ENCODE assay signal across 23 cellular contexts in the genomic region with DNA sequence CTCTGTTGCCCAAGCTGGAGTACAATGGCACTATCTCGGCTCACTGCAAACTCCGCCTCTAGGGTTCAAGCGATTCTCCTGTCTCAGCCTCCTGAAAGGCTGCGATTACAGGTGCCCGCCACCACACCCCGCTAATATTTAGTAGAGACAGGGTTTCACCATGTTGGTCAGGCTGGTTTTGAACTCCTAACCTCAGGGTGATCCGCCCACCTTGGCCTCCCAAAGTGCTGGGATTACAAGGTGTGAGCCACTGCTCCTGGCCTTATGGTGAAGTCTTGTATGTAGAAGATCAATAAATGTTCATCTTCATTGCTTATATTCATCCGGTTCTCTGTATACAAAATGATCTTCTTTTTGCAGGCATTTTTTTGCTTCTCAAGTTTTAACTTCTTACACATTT. TPM values are rescaled to one million over a fixed set of nuclear protein-coding genes. Genes with fewer than 3 reads are reported as not detected.
DNase-seq lines count a peak whose midpoint lies in the region; ATAC-seq lines count a peak whose summit lies in the region.
"Had no signal": no experiment of that assay in that cellular context is flagged by ENCODE, and none has a peak within 500 bp of the region (broad histone marks: within the 10 kb centered on the region; RNA-seq: fewer than 3 reads in every experiment).

No MANE protein-coding gene starts in this region.

- no peak for DNase-seq in activated naive CD4-positive, alpha-beta T cell treated with Interleukin-2 at 50 U/mL for 16 hours
- DNase-seq in SJSA1 (ENCODE audit: low read depth in 1 of 2, low spot score in 2 of 2) (peak; percentile 74 to 91), germinal center (ENCODE audit: low spot score) (no peak)
- DNase-seq: ACHN; BE2C; C1 segment of cervical spinal cord; CD4-positive, alpha-beta memory T cell; CD4-positive, CD25-positive, alpha-beta regulatory T cell; CD8-positive, alpha-beta memory T cell; COR-L47; DMS 273 treated with DMSO at 0.1 percent for 48 hours; DMS153; DMS53; DMS79; DND-41; EL; GDM1 had no signal

- no peaks in the 10 kb centered on the region; the same call in 1 of the 2 replicates for H3K9me3 ChIP-seq in SJSA1 (replicated peaks)
- H3K9me3 ChIP-seq: BE2C, BLaER1 had no signal

- no peak for ATAC-seq in GM21723 (IDR thresholded peaks at IDR 0.05; ENCODE audit: unreplicated experiment)
- ATAC-seq: GM12878 had no signal

- no peaks in the 10 kb centered on the region for H3K9me3 Mint-ChIP-seq in activated naive CD4-positive, alpha-beta T cell treated with anti-CD3 and anti-CD28 coated beads, Interleukin-2, amount 50 U/mL, for 24 hours
- H3K9me3 Mint-ChIP-seq: CD14-positive monocyte; CD4-positive, alpha-beta memory T cell; CD4-positive, CD25-positive, alpha-beta regulatory T cell; CD8-positive, alpha-beta memory T cell had no signal

- no peaks in the 10 kb centered on the region for H3K4me1 Mint-ChIP-seq in activated naive CD4-positive, alpha-beta T cell treated with anti-CD3 and anti-CD28 coated beads, Interleukin-2, amount 50 U/mL, for 24 hours
- H3K4me1 Mint-ChIP-seq: CD14-positive monocyte; CD4-positive, alpha-beta memory T cell; CD8-positive, alpha-beta memory T cell had no signal

- no peaks in the 10 kb centered on the region for H3K36me3 ChIP-seq in SJSA1
- H3K36me3 ChIP-seq: BE2C had no signal

- no peak overlapping the region for H3K4me3 ChIP-seq in SJSA1
- H3K4me3 ChIP-seq: BLaER1, GM12878 had no signal

- no peaks in the 10 kb centered on the region for H3K4me1 ChIP-seq in SJSA1 (replicated peaks)
- H3K4me1 ChIP-seq: BE2C, BLaER1 had no signal

- peak overlapping the region; percentile 8 for H3K27ac Mint-ChIP-seq in activated naive CD4-positive, alpha-beta T cell treated with anti-CD3 and anti-CD28 coated beads, Interleukin-2, amount 50 U/mL, for 24 hours
- H3K27ac Mint-ChIP-seq: CD4-positive, alpha-beta memory T cell; CD4-positive, CD25-positive, alpha-beta regulatory T cell; CD8-positive, alpha-beta memory T cell had no signal

- no peak overlapping the region for H3K4me3 Mint-ChIP-seq in activated naive CD4-positive, alpha-beta T cell treated with anti-CD3 and anti-CD28 coated beads, Interleukin-2, amount 50 U/mL, for 24 hours
- H3K4me3 Mint-ChIP-seq: CD14-positive monocyte; CD4-positive, alpha-beta memory T cell; CD4-positive, CD25-positive, alpha-beta regulatory T cell; CD8-positive, alpha-beta memory T cell had no signal

- no peak overlapping the region for H3K27ac ChIP-seq in SJSA1
- H3K27ac ChIP-seq: 22Rv1, BLaER1 had no signal

- peaks cover 18% of the 10 kb centered on the region for H3K36me3 Mint-ChIP-seq in activated naive CD4-positive, alpha-beta T cell treated with anti-CD3 and anti-CD28 coated beads, Interleukin-2, amount 50 U/mL, for 24 hours
- H3K36me3 Mint-ChIP-seq: CD4-positive, alpha-beta memory T cell had no signal

- peaks cover 87% of the 10 kb centered on the region for H3K27me3 ChIP-seq in SJSA1 (replicated peaks)
- H3K27me3 ChIP-seq: BLaER1 had no signal

- H3K27me3 Mint-ChIP-seq in activated naive CD4-positive, alpha-beta T cell treated with anti-CD3 and anti-CD28 coated beads, Interleukin-2, amount 50 U/mL, for 24 hours, result peaks cover 1% of the 10 kb centered on the region

RNA-seq across cellular contexts. Expression of a gene that starts 47.8 kb away (rescaled TPM):
- 2,133 and 2,408 TPM in 2 replicates for total RNA-seq in SJSA1 (2014; rRNA removed; shearing (Covaris generic))

Comparison
In these comparisons a context has a peak if more than half of its experiments do, and no peak if none do; other contexts are left out.
1. DNase-seq: peak in SJSA1 (2 of 2); none in activated naive CD4-positive, alpha-beta T cell treated with Interleukin-2 at 50 U/mL for 16 hours (single experiment) and germinal center (single experiment).